Comparison of ENCODE assay signal across 1 cellular context in genomic region chr11:10646005-10646404, GRCh38.
TF ChIP-seq lines count a peak whose summit lies in the region.

No MANE protein-coding gene starts in this region.

TF ChIP-seq in K562, 482 proteins besides CTCF, POLR2A, EP300 and RAD21 (continued from another document):
- TF ChIP-seq TFE3 (CRISPR knock-in tag; IDR thresholded peaks at IDR 0.05) (no peak), RNF2 (IDR thresholded peaks at IDR 0.05) (no peak), GTF2A2 (tag; IDR thresholded peaks at IDR 0.05) (no peak), MEIS2 (IDR thresholded peaks at IDR 0.05; ENCODE audit: partially characterized antibody) (no peak), NFIC (IDR thresholded peaks at IDR 0.05) (peak; percentile 72), BCLAF1 (IDR thresholded peaks at IDR 0.05; ENCODE audit: borderline replicate concordance in 1 of 2, control insufficient read depth in 1 of 2, low read depth in 2 of 2, low read length in 1 of 2) (no peak), HMG20B (CRISPR knock-in tag; IDR thresholded peaks at IDR 0.05) (no peak), DPF2 (IDR thresholded peaks at IDR 0.05) (0 out of 2 replicates have a peak, but pooled peaks have one; percentile 12), PHTF2 (CRISPR knock-in tag; IDR thresholded peaks at IDR 0.05) (no peak), HINFP (tag; conservative IDR thresholded peaks at IDR 0.05; ENCODE audit: low read depth) (no peak), CLOCK (CRISPR knock-in tag; IDR thresholded peaks at IDR 0.05; ENCODE audit: borderline replicate concordance) (no peak)
